Comparison of ENCODE assay signal across 8 cellular contexts in genomic region chr17:48002208-48002919, GRCh38. TPM values are rescaled to one million over a fixed set of nuclear protein-coding genes. Genes with fewer than 3 reads are reported as not detected.
DNase-seq lines count a peak whose midpoint lies in the region; ATAC-seq, FAIRE-seq and TF ChIP-seq lines count a peak whose summit lies in the region.

No MANE protein-coding gene starts in this region.

- no peaks in the 10 kb centered on the region for H3K9me1 ChIP-seq in keratinocyte (ENCODE audit: control insufficient read depth, extremely low read depth, insufficient read depth, low read length)

- TF ChIP-seq CTCF in keratinocyte (optimal IDR thresholded peaks at IDR 0.05 in 1 of 3, IDR thresholded peaks at IDR 0.05 in 1 of 3, conservative IDR thresholded peaks at IDR 0.05 in 1 of 3; ENCODE audit: extremely low read depth in 1 of 3, insufficient read depth in 2 of 3, low read length in 3 of 3): no peak
- no peak for TF ChIP-seq CTCF in suprapubic skin (IDR thresholded peaks at IDR 0.05)

- H3K27ac ChIP-seq in keratinocyte (ENCODE audit: control insufficient read depth, insufficient read depth, low read length): peak overlapping the region; percentile 37
- peak overlapping the region; percentile 46 for H3K27ac ChIP-seq in suprapubic skin

- peak; percentile 72 for FAIRE-seq in GM19239 (lab: Jason Lieb, UNC)
- peak; percentile 82 for FAIRE-seq in keratinocyte (lab: Jason Lieb, UNC)

- H3K9ac ChIP-seq in keratinocyte (ENCODE audit: control insufficient read depth, extremely low read depth, insufficient read depth, low read length): peak overlapping the region; percentile 4

- no peaks in the 10 kb centered on the region for H3K27me3 ChIP-seq in keratinocyte (ENCODE audit: control insufficient read depth, extremely low read depth, insufficient read depth, low read length)
- no peaks in the 10 kb centered on the region for H3K27me3 ChIP-seq in suprapubic skin

- ATAC-seq in HG02678 (IDR thresholded peaks at IDR 0.05; ENCODE audit: unreplicated experiment): no peak

- peak overlapping the region; percentile 63 for H3K4me2 ChIP-seq in keratinocyte (ENCODE audit: control insufficient read depth, extremely low read depth, insufficient read depth, low read depth, low read length)

- no peak for TF ChIP-seq POLR2A in suprapubic skin (IDR thresholded peaks at IDR 0.05)

- H3K4me3 ChIP-seq in keratinocyte (ENCODE audit: control insufficient read depth in 2 of 3, extremely low read depth in 1 of 3, insufficient read depth in 2 of 3, low read depth in 1 of 3, low read length in 3 of 3): no peak overlapping the region
- H3K4me3 ChIP-seq in suprapubic skin: no peak overlapping the region

- 53% methylated on average over 5 of the region's 5 CpGs for WGBS in suprapubic skin

- no peaks in the 10 kb centered on the region for H3K79me2 ChIP-seq in keratinocyte (ENCODE audit: control insufficient read depth, insufficient read depth, low read length)

- DNase-seq in GM19239 (ENCODE audit: insufficient read length, low spot score): no peak
- DNase-seq in NCI-H1694 treated with DMSO at 0.1 percent for 48 hours (lab: John Stamatoyannopoulos, UW): peak; percentile 76
- DNase-seq in astrocyte of the hippocampus (ENCODE audit: low read depth, low spot score): peak; percentile 89
- no peak for DNase-seq in keratinocyte (ENCODE audit: low read depth, low spot score)
- no peak for DNase-seq in suprapubic skin (ENCODE audit: low spot score in 2 of 2)
- DNase-seq in COLO668 (lab: John Stamatoyannopoulos, UW; ENCODE audit: unreplicated experiment): no peak
- no peak for DNase-seq in mesenteric fat pad (ENCODE audit: low spot score)

- no peaks in the 10 kb centered on the region for H3K36me3 ChIP-seq in keratinocyte (ENCODE audit: control insufficient read depth in 2 of 2, extremely low read depth in 1 of 2, insufficient read depth in 2 of 2, low read length in 2 of 2)
- no peaks in the 10 kb centered on the region for H3K36me3 ChIP-seq in suprapubic skin

- peaks cover 19% of the 10 kb centered on the region for H3K4me1 ChIP-seq in keratinocyte (ENCODE audit: control insufficient read depth, extremely low read depth, insufficient read depth, low read length)
- H3K4me1 ChIP-seq in suprapubic skin: peaks cover 19% of the 10 kb centered on the region

- no peak for TF ChIP-seq EP300 in suprapubic skin (IDR thresholded peaks at IDR 0.05)

- H4K20me1 ChIP-seq in keratinocyte (ENCODE audit: control insufficient read depth, extremely low read depth, insufficient read depth, low read length): no peaks in the 10 kb centered on the region

- peak overlapping the region; percentile 98 for H2AFZ ChIP-seq in keratinocyte (ENCODE audit: control insufficient read depth, low read length)

- H3K9me3 ChIP-seq in keratinocyte (ENCODE audit: control insufficient read depth, low read depth, low read length) (no peaks in the 10 kb centered on the region), suprapubic skin (no peaks in the 10 kb centered on the region)

- dilution Hi-C loops in keratinocyte (cut with MboI; ENCODE audit: extremely low pct_ligation_motif_present, low sequenced_read_pairs): no loop called here

RNA-seq across cellular contexts. Expression of gene CDK5RAP3, which starts 31.5 kb away (rescaled TPM):
- polyA plus RNA-seq in keratinocyte: 62.7 to 79.4 TPM (median 63.9 TPM) in 3 replicates
- 69.5 TPM for polyA plus RNA-seq in keratinocyte (2011; ENCODE audit: low read depth)
- polyA plus RNA-seq in keratinocyte (2011; cell fraction: cytosol; rRNA removed): 24.8 and 26.8 TPM in 2 replicates
- 316 and 363 TPM in 2 replicates for polyA plus RNA-seq in keratinocyte (2011; cell fraction: nucleus; rRNA removed)
- 58.2 and 79.6 TPM in 2 replicates for polyA plus RNA-seq in keratinocyte (2012; ENCODE audit: low replicate concordance)
- 39.3 to 66.2 TPM (median 50.9 TPM) in 3 replicates for polyA minus RNA-seq in keratinocyte
- polyA minus RNA-seq in keratinocyte (2011; cell fraction: cytosol; rRNA and poly(A)+ RNA removed): 18.8 TPM
- 39.1 and 52.5 TPM in 2 replicates for polyA minus RNA-seq in keratinocyte (2011; cell fraction: nucleus; rRNA and poly(A)+ RNA removed)
- total RNA-seq in suprapubic skin (100 to 1,000 TPM; 100 to 296 (median 142) TPM), mesenteric fat pad (105 TPM)

RNA-seq across cellular contexts. Expression of gene COPZ2, which starts 35.2 kb away (rescaled TPM):
- polyA plus RNA-seq in keratinocyte: 11.1 to 18.0 TPM (median 12.5 TPM) in 3 replicates
- polyA plus RNA-seq in keratinocyte (2011; ENCODE audit: low read depth): 13.4 TPM
- polyA plus RNA-seq in keratinocyte (2011; cell fraction: cytosol; rRNA removed): 19.8 and 23.7 TPM in 2 replicates
- polyA plus RNA-seq in keratinocyte (2011; cell fraction: nucleus; rRNA removed): 14.8 and 16.3 TPM in 2 replicates
- 16.5 and 17.2 TPM in 2 replicates for polyA plus RNA-seq in keratinocyte (2012; ENCODE audit: low replicate concordance)
- 7.2 to 11.6 TPM (median 9.0 TPM) in 3 replicates for polyA minus RNA-seq in keratinocyte
- polyA minus RNA-seq in keratinocyte (2011; cell fraction: cytosol; rRNA and poly(A)+ RNA removed): 13.8 TPM
- 3.0 and 7.2 TPM in 2 replicates for polyA minus RNA-seq in keratinocyte (2011; cell fraction: nucleus; rRNA and poly(A)+ RNA removed)
- total RNA-seq in suprapubic skin: 10 to 100 TPM in 3 of 4 donors, 1 to 10 TPM in 1; 9.7 to 17.2 (median 12.5) TPM
- total RNA-seq in mesenteric fat pad: 64.4 TPM

RNA-seq across cellular contexts. Expression of gene PRR15L, which starts 44.7 kb away (rescaled TPM):
- 0.06 to 0.24 TPM (median 0.16 TPM) in 3 replicates for polyA plus RNA-seq in keratinocyte
- not detected for polyA plus RNA-seq in keratinocyte (2011; ENCODE audit: low read depth)
- 0.06 and 0.28 TPM in 2 replicates for polyA plus RNA-seq in keratinocyte (2011; cell fraction: cytosol; rRNA removed)
- polyA plus RNA-seq in keratinocyte (2011; cell fraction: nucleus; rRNA removed): 0.15 and 0.19 TPM in 2 replicates
- polyA plus RNA-seq in keratinocyte (2012; ENCODE audit: low replicate concordance): 0.11 and 0.48 TPM in 2 replicates
- not detected in 3 replicates for polyA minus RNA-seq in keratinocyte
- not detected for polyA minus RNA-seq in keratinocyte (2011; cell fraction: cytosol; rRNA and poly(A)+ RNA removed)
- polyA minus RNA-seq in keratinocyte (2011; cell fraction: nucleus; rRNA and poly(A)+ RNA removed): 0.78 TPM in 1 of 2 replicates, not detected in the other
- 10 to 100 TPM; 11.4 to 27.1 (median 21.8) TPM for total RNA-seq in suprapubic skin
- not detected for total RNA-seq in mesenteric fat pad

RNA-seq across cellular contexts. Expression of gene NFE2L1, which starts 45.8 kb away (rescaled TPM):
- polyA plus RNA-seq in keratinocyte: 169 to 284 TPM (median 208 TPM) in 3 replicates
- polyA plus RNA-seq in keratinocyte (2011; ENCODE audit: low read depth): 179 TPM
- polyA plus RNA-seq in keratinocyte (2011; cell fraction: cytosol; rRNA removed): 112 TPM in 2 replicates
- 514 and 591 TPM in 2 replicates for polyA plus RNA-seq in keratinocyte (2011; cell fraction: nucleus; rRNA removed)
- polyA plus RNA-seq in keratinocyte (2012; ENCODE audit: low replicate concordance): 152 and 178 TPM in 2 replicates
- 167 to 352 TPM (median 217 TPM) in 3 replicates for polyA minus RNA-seq in keratinocyte
- 115 TPM for polyA minus RNA-seq in keratinocyte (2011; cell fraction: cytosol; rRNA and poly(A)+ RNA removed)
- polyA minus RNA-seq in keratinocyte (2011; cell fraction: nucleus; rRNA and poly(A)+ RNA removed): 374 and 414 TPM in 2 replicates
- total RNA-seq in suprapubic skin: 100 to 1,000 TPM in 2 of 4 donors, 10 to 100 TPM in 2; 89.9 to 250 (median 138) TPM
- 171 TPM for total RNA-seq in mesenteric fat pad

Comparison
In these comparisons a context has a peak if more than half of its experiments do, and no peak if none do; other contexts are left out.
1. DNase-seq: peak in NCI-H1694 treated with DMSO at 0.1 percent for 48 hours (single experiment) and astrocyte of the hippocampus (single experiment); none in GM19239 (single experiment), keratinocyte (single experiment), suprapubic skin (0 of 2), COLO668 (single experiment) and mesenteric fat pad (single experiment).
2. RNA of gene PRR15L, which starts 44.7 kb away (total RNA-seq): 11.4 to 27.1 TPM in suprapubic skin; not detected in mesenteric fat pad (single experiment); every median in the first group is over 10 times any median in the second.